Comparison of ENCODE assay signal across 15 cellular contexts in genomic region chr6:160428069-160428430, GRCh38.
DNase-seq lines count a peak whose midpoint lies in the region; TF ChIP-seq lines count a peak whose summit lies in the region.
"Had no signal": no experiment of that assay in that cellular context is flagged by ENCODE, and none has a peak within 500 bp of the region (broad histone marks: within the 10 kb centered on the region; RNA-seq: fewer than 3 reads in every experiment).

No MANE protein-coding gene starts in this region.

- WGBS in hepatocyte (ENCODE audit: low lambda C conversion rate, missing lambda C conversion rate), result 65% methylated on average over 4 of the region's 4 CpGs

- no peaks in the 10 kb centered on the region for H3K9me2 ChIP-seq in hepatocyte (replicated peaks; ENCODE audit: insufficient read depth)

- H3K4me2 ChIP-seq in hepatocyte, result no peak overlapping the region

- H3K4me1 ChIP-seq in hepatocyte (ENCODE audit: insufficient read depth), result peaks cover 8% of the 10 kb centered on the region
- H3K4me1 ChIP-seq: left lung had no signal

- H2AFZ ChIP-seq in hepatocyte, result no peak overlapping the region

- H3K36me3 ChIP-seq in hepatocyte (replicated peaks; ENCODE audit: insufficient read depth, low read depth), result no peaks in the 10 kb centered on the region
- H3K36me3 ChIP-seq: left lung had no signal

- no peak overlapping the region for H3K4me3 ChIP-seq in hepatocyte
- H3K4me3 ChIP-seq: left lung, thoracic aorta had no signal

- H3K27me3 ChIP-seq in hepatocyte, result no peaks in the 10 kb centered on the region
- H3K27me3 ChIP-seq: left lung had no signal

- peak overlapping the region; percentile 39 for H3K27ac ChIP-seq in hepatocyte
- H3K27ac ChIP-seq: 22Rv1, left lung had no signal

- no peaks in the 10 kb centered on the region for H3K9me3 ChIP-seq in hepatocyte (ENCODE audit: low read depth)
- H3K9me3 ChIP-seq: left lung, thoracic aorta had no signal

- peak; percentile 55 for DNase-seq in DMS 273 (lab: John Stamatoyannopoulos, UW; ENCODE audit: unreplicated experiment)
- no peak for DNase-seq in DMS 273 treated with DMSO at 0.1 percent for 48 hours (lab: John Stamatoyannopoulos, UW)
- peak; percentile 77 for DNase-seq in brain pericyte (ENCODE audit: low read depth, low spot score)
- DNase-seq in hepatocyte (ENCODE audit: low spot score), result peak; percentile 48
- DNase-seq in superior temporal gyrus (ENCODE audit: extremely low spot score), result peak; percentile 13
- DNase-seq in hippocampal formation (lab: John Stamatoyannopoulos, UW), result no peak
- no peak for DNase-seq in cortex of kidney (lab: John Stamatoyannopoulos, UW)
- DNase-seq in activated effector memory CD4-positive, alpha-beta T cell treated with Interleukin-2 at 50 U/mL for 16 hours, result no peak
- DNase-seq: activated CD4-positive, CD25-positive, alpha-beta regulatory T cell treated with anti-CD3 and anti-CD28 coated beads, Interleukin-2, amount 50 U/mL, for 72 hours; activated T-cell treated with anti-CD3 and anti-CD28 coated beads, Interleukin-2, amount 50 U/mL, for 4 hours; glutamatergic neuron; left lung; NCI-H187 treated with DMSO at 0.1 percent for 48 hours had no signal

- no peaks in the 10 kb centered on the region for H3K79me2 ChIP-seq in hepatocyte

- no peaks in the 10 kb centered on the region for H4K20me1 ChIP-seq in hepatocyte (ENCODE audit: insufficient read depth, poor library complexity, severe bottlenecking)

- no peak for TF ChIP-seq CTCF in hepatocyte (IDR thresholded peaks at IDR 0.05; ENCODE audit: poor library complexity)

Comparison
In these comparisons a context has a peak if more than half of its experiments do, and no peak if none do; other contexts are left out.
1. DNase-seq: peak in DMS 273 (single experiment), brain pericyte (single experiment), hepatocyte (single experiment) and superior temporal gyrus (single experiment); none in DMS 273 treated with DMSO at 0.1 percent for 48 hours (single experiment), hippocampal formation (0 of 2), cortex of kidney (single experiment) and activated effector memory CD4-positive, alpha-beta T cell treated with Interleukin-2 at 50 U/mL for 16 hours (single experiment).